In genomic region chr15:99058421-99058870, GRCh38 we compare ENCODE assay signal across 9 cellular contexts. TPM values are rescaled to one million over a fixed set of nuclear protein-coding genes. Genes with fewer than 3 reads are reported as not detected.
A peak's percentile ranks its signal among the peaks of the same experiment; 100 is the strongest.
DNase-seq lines count a peak whose midpoint lies in the region; ATAC-seq and TF ChIP-seq lines count a peak whose summit lies in the region.
"Had no signal": no experiment of that assay in that cellular context is flagged by ENCODE, and none has a peak within 500 bp of the region (broad histone marks: within the 10 kb centered on the region; RNA-seq: fewer than 3 reads in every experiment).

No MANE protein-coding gene starts in this region.

- no peaks in the 10 kb centered on the region for H3F3A ChIP-seq in GM23248 (ENCODE audit: insufficient read depth)

- H3K4me2 ChIP-seq in GM23248 (ENCODE audit: unreplicated experiment) = peak overlapping the region; percentile 64

- peak overlapping the region; percentile 72 for H3K4me3 ChIP-seq in GM23248
- H3K4me3 ChIP-seq in WERI-Rb-1 (ENCODE audit: low read depth, low read length) = peak overlapping the region; percentile 46
- H3K4me3 ChIP-seq in heart left ventricle = peak overlapping the region in 10 of 12 donors; percentile 44 to 73 (median 62)
- H3K4me3 ChIP-seq in retinal pigment epithelial cell (ENCODE audit: low read length) = peak overlapping the region; percentile 49

- peak in 3 of 4 donors; percentile 1 to 3 (median 1) for ATAC-seq in heart left ventricle

- H3K79me2 ChIP-seq in GM23248 (ENCODE audit: insufficient read depth) = no peaks in the 10 kb centered on the region

- DNase-seq in GM23248 = no peak
- no peak for DNase-seq in WERI-Rb-1
- peak in 1 of 5 donors; percentile 27 for DNase-seq in heart left ventricle
- DNase-seq in retinal pigment epithelial cell (ENCODE audit: low read depth) = no peak
- DNase-seq in DMS153 (lab: John Stamatoyannopoulos, UW) = no peak
- DNase-seq in NCI-H1092 treated with DMSO at 0.1 percent for 48 hours (lab: John Stamatoyannopoulos, UW) = no peak
- no peak for DNase-seq in COLO668 (lab: John Stamatoyannopoulos, UW; ENCODE audit: unreplicated experiment)
- no peak for DNase-seq in COR-L47 (lab: John Stamatoyannopoulos, UW)

- no peaks in the 10 kb centered on the region for H3K9me3 ChIP-seq in GM23248 (ENCODE audit: low read depth)
- peaks cover 5% of the 10 kb centered on the region for H3K9me3 ChIP-seq in WERI-Rb-1 (ENCODE audit: severe bottlenecking)
- H3K9me3 ChIP-seq in heart left ventricle = no peaks in the 10 kb centered on the region

- no peak for TF ChIP-seq POLR2A in heart left ventricle (IDR thresholded peaks at IDR 0.05)

- H3K9ac ChIP-seq in GM23248 = peak overlapping the region; percentile 50; the same call in 1 of the 2 replicates

- H3K9me2 ChIP-seq in GM23248 (ENCODE audit: insufficient read depth) = no peaks in the 10 kb centered on the region

- in situ Hi-C loops in GM23248 (cut with MboI) = loop anchor here (25.0 kb wide), 1 partner anchor 396 kb away; no protein-coding TSS in a partner anchor

- H3K27me3 ChIP-seq in GM23248 (replicated peaks; ENCODE audit: insufficient read depth) (no peaks in the 10 kb centered on the region), WERI-Rb-1 (ENCODE audit: insufficient read depth, low read depth, severe bottlenecking) (no peaks in the 10 kb centered on the region), heart left ventricle (peaks cover 0 to 13% (median 0%) of the 10 kb centered on the region in 9 donors)

- TF ChIP-seq CTCF in WERI-Rb-1 (IDR thresholded peaks at IDR 0.05; ENCODE audit: low read depth, low read length) (no peak), heart left ventricle (IDR thresholded peaks at IDR 0.05) (no peak), retinal pigment epithelial cell (conservative IDR thresholded peaks at IDR 0.05; ENCODE audit: low read depth, low read length) (no peak)

- H2AFZ ChIP-seq in GM23248 = peak overlapping the region; percentile 84

- intact Hi-C loops in heart left ventricle (cut with DNase I) = loop anchor here (2.0 to 10.0 kb wide), 16 partner anchors 41 to 541 kb away; partner anchors contain the start of gene IGF1R (in 1 of the 10)

- H3K27ac ChIP-seq in GM23248 (no peak overlapping the region), WERI-Rb-1 (no peak overlapping the region), heart left ventricle (peak overlapping the region; percentile 52 to 94 (median 79))

- H3K4me1 ChIP-seq in GM23248 (ENCODE audit: insufficient read depth) = 0 out of 2 replicates have a peak, but pooled peaks cover 3% of the 10 kb centered on the region
- peaks cover 0 to 40% (median 19%) of the 10 kb centered on the region in 12 donors for H3K4me1 ChIP-seq in heart left ventricle

- WGBS in GM23248 (ENCODE audit: low coverage in 1 of 2, low lambda C conversion rate in 2 of 2, missing lambda C conversion rate in 2 of 2), 2 experiments = 46 to 53% methylated on average over 24 to 27 of the region's 27 CpGs
- WGBS in heart left ventricle, 4 donors = 48 to 52% (median 50%) methylated on average over 27 of the region's 27 CpGs

- no peaks in the 10 kb centered on the region for H4K20me1 ChIP-seq in GM23248 (ENCODE audit: insufficient read depth)

- H3K36me3 ChIP-seq in GM23248 (ENCODE audit: low read depth) (no peaks in the 10 kb centered on the region), WERI-Rb-1 (no peaks in the 10 kb centered on the region), heart left ventricle (no peaks in the 10 kb centered on the region)

RNA-seq across cellular contexts. Expression of gene SYNM, which starts 46.4 kb away (rescaled TPM):
- total RNA-seq in GM23248 (2014; rRNA removed; shearing (Covaris generic)) = 0.97 and 1.6 TPM in 2 replicates
- polyA plus RNA-seq in GM23248 (2016; fragmentation: Nextera tagmentation; extraction: Ambion mirVana) (0.15 and 0.18 TPM in 2 replicates), heart left ventricle (100 to 1,000 TPM; 113 to 154 TPM)
- 100 to 1,000 TPM; 197 to 455 (median 311) TPM for total RNA-seq in heart left ventricle

RNA-seq across cellular contexts. Expression of gene PGPEP1L, which starts 50.9 kb away (rescaled TPM):
- total RNA-seq in GM23248 (2014; rRNA removed; shearing (Covaris generic)) = not detected in 2 replicates
- polyA plus RNA-seq in GM23248 (2016; fragmentation: Nextera tagmentation; extraction: Ambion mirVana) (not detected in 2 replicates), heart left ventricle (1 to 10 TPM in 1 of 2 donors, not detected in 1; 2.8 TPM)
- total RNA-seq in heart left ventricle = 1 to 10 TPM in 5 of 9 donors, under 1 TPM in 3, not detected in 1; 0.51 to 3.4 (median 1.4) TPM
- total RNA-seq: T-helper 2 cell treated with Interferon-gamma antibody and Interleukin-4, amounts not matched to agents 100 ng/mL and 5 ng/mL, for 36 hours had no signal

Comparison
In these comparisons a context has a peak if more than half of its experiments do, and no peak if none do; other contexts are left out.
1. H3K27ac ChIP-seq: peak in heart left ventricle (12 of 12); none in GM23248 (single experiment) and WERI-Rb-1 (single experiment).
2. RNA of gene SYNM, which starts 46.4 kb away (total RNA-seq): 197 to 455 TPM in heart left ventricle; 0.97 to 1.6 TPM in GM23248; every median in the first group is over 10 times any median in the second.
3. Peak in every context shown above with its lines, with median percentiles within 50 percentile points of each other: H3K4me3 ChIP-seq.